In genomic region chr19:38849147-38849745, GRCh38 we compare ENCODE assay signal across 1 cellular context.
TF ChIP-seq lines count a peak whose summit lies in the region.

No MANE protein-coding gene starts in this region.

TF ChIP-seq in GM23338, 12 proteins besides CTCF, POLR2A, EP300 and RAD21:
- TF ChIP-seq ZNF462 (CRISPR knock-in tag; IDR thresholded peaks at IDR 0.05) (no peak), ETS1 (IDR thresholded peaks at IDR 0.05) (no peak), CREB1 (CRISPR knock-in tag; IDR thresholded peaks at IDR 0.05; ENCODE audit: low read depth) (peak; percentile 79), EZH2 (IDR thresholded peaks at IDR 0.05; ENCODE audit: low read depth, unreplicated experiment) (no peak), ZNF331 (CRISPR knock-in tag; IDR thresholded peaks at IDR 0.05; ENCODE audit: low read depth) (no peak), POLR2AphosphoS5 (IDR thresholded peaks at IDR 0.05; ENCODE audit: low read depth) (no peak; the same call in 1 of the 2 replicates), JUNB (IDR thresholded peaks at IDR 0.05; ENCODE audit: unreplicated experiment) (no peak), NANOG (IDR thresholded peaks at IDR 0.05; ENCODE audit: borderline replicate concordance) (no peak), EZH2phosphoT487 (IDR thresholded peaks at IDR 0.05; ENCODE audit: unreplicated experiment) (no peak)
